17 cellular contexts compared by ENCODE assay signal in the genomic region with DNA sequence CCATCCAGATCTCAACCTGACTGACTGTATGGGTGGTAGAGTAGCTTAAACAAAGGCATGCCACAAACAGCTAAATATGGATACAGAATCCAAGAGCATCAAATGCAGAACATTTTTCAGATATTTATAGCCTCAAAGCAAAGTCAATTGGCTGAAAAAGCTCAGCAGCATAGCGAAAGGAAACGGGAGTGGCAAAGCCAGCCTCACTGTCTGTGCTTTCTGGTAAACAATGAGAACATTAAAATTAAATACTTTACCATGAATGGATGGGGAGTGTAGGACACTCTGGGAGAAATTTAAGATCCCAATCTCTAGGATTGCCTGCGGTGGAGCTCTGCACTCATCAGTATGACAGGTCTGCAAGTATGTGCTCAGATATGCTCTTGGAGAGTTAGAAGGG. TPM values are rescaled to one million over a fixed set of nuclear protein-coding genes. Genes with fewer than 3 reads are reported as not detected.
DNase-seq lines count a peak whose midpoint lies in the region; ATAC-seq and TF ChIP-seq lines count a peak whose summit lies in the region.
"Had no signal": no experiment of that assay in that cellular context is flagged by ENCODE, and none has a peak within 500 bp of the region (broad histone marks: within the 10 kb centered on the region; RNA-seq: fewer than 3 reads in every experiment).

No MANE protein-coding gene starts in this region.

- H3K27me3 Mint-ChIP-seq in activated T-helper 1 cell treated with anti-CD3 and anti-CD28 coated beads, Interleukin-12 subunit alpha, Interleukin-12 subunit beta, Interleukin-2, Interleukin-4 antibody, amounts not matched to agents 30 ng/mL and 10 ng/mL and 1 ng/mL, durations not matched to agents 14 hours and 24 hours and 36 hours (ENCODE audit: insufficient read depth), result peaks cover 22% of the 10 kb centered on the region

- H3K4me3 Mint-ChIP-seq in activated T-helper 1 cell treated with anti-CD3 and anti-CD28 coated beads, Interleukin-12 subunit alpha, Interleukin-12 subunit beta, Interleukin-2, Interleukin-4 antibody, amounts not matched to agents 30 ng/mL and 10 ng/mL and 1 ng/mL, durations not matched to agents 14 hours and 24 hours and 36 hours, result no peak overlapping the region

- TF ChIP-seq CTCF in cardiac muscle cell (IDR thresholded peaks at IDR 0.05; ENCODE audit: low read depth, low read length) (no peak), ascending aorta (IDR thresholded peaks at IDR 0.05) (no peak), upper lobe of right lung (IDR thresholded peaks at IDR 0.05) (no peak)

- peaks cover 3% of the 10 kb centered on the region for H3K4me1 Mint-ChIP-seq in activated T-helper 1 cell treated with anti-CD3 and anti-CD28 coated beads, Interleukin-12 subunit alpha, Interleukin-12 subunit beta, Interleukin-2, Interleukin-4 antibody, amounts not matched to agents 30 ng/mL and 10 ng/mL and 1 ng/mL, durations not matched to agents 14 hours and 24 hours and 36 hours (ENCODE audit: low read depth)

- H3K27me3 ChIP-seq in cardiac muscle cell, result no peaks in the 10 kb centered on the region
- no peaks in the 10 kb centered on the region for H3K27me3 ChIP-seq in ascending aorta
- H3K27me3 ChIP-seq in right cardiac atrium (ENCODE audit: control insufficient read depth, insufficient read depth), result no peaks in the 10 kb centered on the region
- no peaks in the 10 kb centered on the region for H3K27me3 ChIP-seq in upper lobe of right lung
- H3K27me3 ChIP-seq: right lobe of liver had no signal

- ATAC-seq in left cardiac atrium, result no peak
- no peak for ATAC-seq in right cardiac atrium
- ATAC-seq in upper lobe of right lung, result no peak
- no peak for ATAC-seq in GM21717 (IDR thresholded peaks at IDR 0.05; ENCODE audit: unreplicated experiment)
- ATAC-seq: right lobe of liver; stimulated activated naive CD8-positive, alpha-beta T cell treated with anti-CD3 and anti-CD28 coated beads, Interleukin-15, Interleukin-2, amounts not matched to agents 100 U/mL and 50 U/mL, for 24 hours had no signal

- intact Hi-C loops in left cardiac atrium (cut with DNase I), result loop anchor here (5.0 to 10.0 kb wide), 3 partner anchors 61 to 167 kb away; no protein-coding TSS in a partner anchor
- intact Hi-C loops in ascending aorta (cut with DNase I), result loop anchor here (10.0 kb wide), 1 partner anchor 927 kb away; a partner anchor contains a TSS
- intact Hi-C loops in right cardiac atrium (cut with DNase I), result loop anchor here in 2 of 4 donors (10.0 kb wide), 3 partner anchors 63 to 167 kb away; no protein-coding TSS in a partner anchor
- intact Hi-C loops in upper lobe of right lung (cut with DNase I), result no loop called here
- intact Hi-C loops in activated T-helper 1 cell treated with anti-CD3 and anti-CD28 coated beads, Interleukin-12 subunit alpha, Interleukin-12 subunit beta, Interleukin-2, Interleukin-4 antibody, amounts not matched to agents 30 ng/mL and 10 ng/mL and 1 ng/mL, durations not matched to agents 14 hours and 24 hours and 36 hours (cut with micrococcal nuclease), result no loop called here

- DNase-seq in cardiac muscle cell (ENCODE audit: low read depth in 1 of 2, low spot score in 1 of 2) (peak; percentile 15 to 53), left cardiac atrium (no peak), ascending aorta (ENCODE audit: low spot score in 2 of 2) (no peak), right cardiac atrium (peak in 1 of 3 donors; percentile 32), upper lobe of right lung (no peak)
- no peak for DNase-seq in activated CD4-positive, alpha-beta T cell treated with anti-CD3 and anti-CD28 coated beads for 1 hour
- DNase-seq in activated T-helper 1 cell treated with anti-CD3 and anti-CD28 coated beads, Interleukin-12 subunit alpha, Interleukin-12 subunit beta, Interleukin-2, Interleukin-4 antibody, amounts not matched to agents 30 ng/mL and 10 ng/mL and 1 ng/mL, durations not matched to agents 14 hours and 24 hours and 36 hours (ENCODE audit: low spot score), result no peak
- DNase-seq: activated CD4-positive, alpha-beta T cell treated with anti-CD3 and anti-CD28 coated beads for 48 hours; activated T-cell treated with anti-CD3 and anti-CD28 coated beads, Interleukin-2, amount 50 U/mL, for 1 hour; H7; KG1; kidney; NCI-H510A treated with DMSO at 0.1 percent for 48 hours; right lobe of liver; stimulated activated naive CD8-positive, alpha-beta T cell treated with anti-CD3 and anti-CD28 coated beads, Interleukin-15, Interleukin-2, amounts not matched to agents 100 U/mL and 50 U/mL, for 24 hours had no signal

- no peaks in the 10 kb centered on the region for H3K36me3 Mint-ChIP-seq in activated T-helper 1 cell treated with anti-CD3 and anti-CD28 coated beads, Interleukin-12 subunit alpha, Interleukin-12 subunit beta, Interleukin-2, Interleukin-4 antibody, amounts not matched to agents 30 ng/mL and 10 ng/mL and 1 ng/mL, durations not matched to agents 14 hours and 24 hours and 36 hours (ENCODE audit: low read depth)

- H3K4me3 ChIP-seq in cardiac muscle cell (no peak overlapping the region), ascending aorta (peak overlapping the region; percentile 28 to 84), right cardiac atrium (ENCODE audit: low read length) (peak overlapping the region; percentile 51), upper lobe of right lung (peak overlapping the region; percentile 12)
- H3K4me3 ChIP-seq: right lobe of liver had no signal

- H3K27ac ChIP-seq in cardiac muscle cell (peak overlapping the region; percentile 33), ascending aorta (peak overlapping the region; percentile 46 to 64), right cardiac atrium (ENCODE audit: low read length) (peak overlapping the region; percentile 77), upper lobe of right lung (no peak overlapping the region)
- H3K27ac ChIP-seq: right lobe of liver had no signal

- H3K9me3 Mint-ChIP-seq in activated T-helper 1 cell treated with anti-CD3 and anti-CD28 coated beads, Interleukin-12 subunit alpha, Interleukin-12 subunit beta, Interleukin-2, Interleukin-4 antibody, amounts not matched to agents 30 ng/mL and 10 ng/mL and 1 ng/mL, durations not matched to agents 14 hours and 24 hours and 36 hours, result peaks cover 5% of the 10 kb centered on the region

- 31% methylated on average over 3 of the region's 3 CpGs for WGBS in right cardiac atrium

- H3K36me3 ChIP-seq in cardiac muscle cell (no peaks in the 10 kb centered on the region), ascending aorta (no peaks in the 10 kb centered on the region), upper lobe of right lung (no peaks in the 10 kb centered on the region)
- H3K36me3 ChIP-seq: right lobe of liver had no signal

- H3K4me1 ChIP-seq in cardiac muscle cell (ENCODE audit: low read depth) (peaks cover 51% of the 10 kb centered on the region), ascending aorta (peaks cover 5 to 30% of the 10 kb centered on the region in 2 donors), right cardiac atrium (ENCODE audit: control insufficient read depth, insufficient read depth, low read length) (no peaks in the 10 kb centered on the region), upper lobe of right lung (peaks cover 21% of the 10 kb centered on the region)

- H3K9me3 ChIP-seq in cardiac muscle cell (ENCODE audit: low read depth) (no peaks in the 10 kb centered on the region), ascending aorta (no peaks in the 10 kb centered on the region), right cardiac atrium (ENCODE audit: control insufficient read depth, low read length) (no peaks in the 10 kb centered on the region), upper lobe of right lung (no peaks in the 10 kb centered on the region)
- H3K9me3 ChIP-seq: right lobe of liver had no signal

- no peak overlapping the region for H3K27ac Mint-ChIP-seq in activated T-helper 1 cell treated with anti-CD3 and anti-CD28 coated beads, Interleukin-12 subunit alpha, Interleukin-12 subunit beta, Interleukin-2, Interleukin-4 antibody, amounts not matched to agents 30 ng/mL and 10 ng/mL and 1 ng/mL, durations not matched to agents 14 hours and 24 hours and 36 hours

RNA-seq across cellular contexts. Expression of a gene that starts 4.4 kb away (rescaled TPM):
- total RNA-seq in cardiac muscle cell (25.3 and 35.3 TPM in 2 replicates), left cardiac atrium (10 to 100 TPM; 16.9 to 27.8 TPM), ascending aorta (57.5 TPM), right cardiac atrium (10 to 100 TPM; 21.2 to 34.3 (median 29.6) TPM), upper lobe of right lung (39.4 TPM)
- polyA plus RNA-seq in cardiac muscle cell (11.2 and 13.1 TPM in 2 replicates), right cardiac atrium (6.9 TPM)
- not detected in 2 replicates for total RNA-seq in activated T-helper 1 cell treated with anti-CD3 and anti-CD28 coated beads, Interleukin-12 subunit alpha, Interleukin-12 subunit beta, Interleukin-2, Interleukin-4 antibody, amounts not matched to agents 30 ng/mL and 10 ng/mL and 1 ng/mL, durations not matched to agents 14 hours and 24 hours and 36 hours
- total RNA-seq: T-helper 1 cell treated with Interleukin-12 subunit alpha and Interleukin-12 subunit beta and Interleukin-4 antibody, amounts not matched to agents 30 ng/mL and 1 ng/mL, for 36 hours had no signal

Comparison
In these comparisons a context has a peak if more than half of its experiments do, and no peak if none do; other contexts are left out.
1. DNase-seq: peak in cardiac muscle cell (2 of 2); none in left cardiac atrium (single experiment), ascending aorta (0 of 2), upper lobe of right lung (single experiment), activated CD4-positive, alpha-beta T cell treated with anti-CD3 and anti-CD28 coated beads for 1 hour (single experiment) and activated T-helper 1 cell treated with anti-CD3 and anti-CD28 coated beads, Interleukin-12 subunit alpha, Interleukin-12 subunit beta, Interleukin-2, Interleukin-4 antibody, amounts not matched to agents 30 ng/mL and 10 ng/mL and 1 ng/mL, durations not matched to agents 14 hours and 24 hours and 36 hours (single experiment).
2. RNA of a gene that starts 4.4 kb away (total RNA-seq): 57.5 TPM in ascending aorta (single experiment), 39.4 TPM in upper lobe of right lung (single experiment), 25.3 to 35.3 TPM in cardiac muscle cell, 21.2 to 34.3 TPM in right cardiac atrium and 16.9 to 27.8 TPM in left cardiac atrium; not detected in activated T-helper 1 cell treated with anti-CD3 and anti-CD28 coated beads, Interleukin-12 subunit alpha, Interleukin-12 subunit beta, Interleukin-2, Interleukin-4 antibody, amounts not matched to agents 30 ng/mL and 10 ng/mL and 1 ng/mL, durations not matched to agents 14 hours and 24 hours and 36 hours; every median in the first group is over 10 times any median in the second.
3. intact Hi-C loops: an anchor here in left cardiac atrium (5.0 to 10.0 kb wide) and ascending aorta (10.0 kb wide); none called in upper lobe of right lung and activated T-helper 1 cell treated with anti-CD3 and anti-CD28 coated beads, Interleukin-12 subunit alpha, Interleukin-12 subunit beta, Interleukin-2, Interleukin-4 antibody, amounts not matched to agents 30 ng/mL and 10 ng/mL and 1 ng/mL, durations not matched to agents 14 hours and 24 hours and 36 hours.